2 cellular contexts compared by ENCODE assay signal in the genomic region with DNA sequence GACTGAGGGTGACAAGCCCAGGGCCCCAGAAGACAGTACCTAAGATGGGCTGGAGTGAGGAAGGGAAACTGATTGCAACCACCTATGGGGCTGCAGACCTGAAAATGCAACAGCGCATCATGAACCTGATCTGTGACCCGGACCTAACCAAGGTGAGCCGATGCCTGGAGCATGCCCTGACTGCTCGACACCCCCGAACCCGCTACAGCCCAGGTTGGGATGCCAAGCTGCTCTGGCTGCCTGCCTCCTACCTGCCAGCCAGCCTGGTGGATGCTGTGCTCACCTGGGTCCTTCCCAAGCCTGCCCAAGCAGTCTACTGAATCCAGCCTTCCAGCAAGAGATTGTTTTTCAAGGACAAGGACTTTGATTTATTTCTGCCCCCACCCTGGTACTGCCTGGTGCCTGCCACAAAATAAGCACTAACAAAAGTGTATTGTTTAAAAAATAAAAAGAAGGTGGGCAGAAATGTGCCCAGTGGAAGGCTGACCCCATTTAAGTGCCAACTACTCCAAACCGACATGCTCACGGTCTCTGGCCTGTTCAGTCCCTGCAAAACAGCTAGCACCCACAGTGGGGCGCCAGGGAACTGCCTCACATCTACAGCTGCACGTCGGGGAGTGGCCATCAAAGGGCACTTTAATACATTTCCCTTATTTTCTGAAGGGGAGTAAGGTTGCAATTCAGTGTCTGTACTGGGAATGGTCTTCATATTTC.
TF ChIP-seq lines count a peak whose summit lies in the region.

No MANE protein-coding gene starts in this region.

TF ChIP-seq in GM23338, 12 proteins besides CTCF, POLR2A, EP300 and RAD21 (continues in another document):
- no peak for TF ChIP-seq POLR2AphosphoS5 (IDR thresholded peaks at IDR 0.05; ENCODE audit: low read depth)
- TF ChIP-seq, protein P1, sequence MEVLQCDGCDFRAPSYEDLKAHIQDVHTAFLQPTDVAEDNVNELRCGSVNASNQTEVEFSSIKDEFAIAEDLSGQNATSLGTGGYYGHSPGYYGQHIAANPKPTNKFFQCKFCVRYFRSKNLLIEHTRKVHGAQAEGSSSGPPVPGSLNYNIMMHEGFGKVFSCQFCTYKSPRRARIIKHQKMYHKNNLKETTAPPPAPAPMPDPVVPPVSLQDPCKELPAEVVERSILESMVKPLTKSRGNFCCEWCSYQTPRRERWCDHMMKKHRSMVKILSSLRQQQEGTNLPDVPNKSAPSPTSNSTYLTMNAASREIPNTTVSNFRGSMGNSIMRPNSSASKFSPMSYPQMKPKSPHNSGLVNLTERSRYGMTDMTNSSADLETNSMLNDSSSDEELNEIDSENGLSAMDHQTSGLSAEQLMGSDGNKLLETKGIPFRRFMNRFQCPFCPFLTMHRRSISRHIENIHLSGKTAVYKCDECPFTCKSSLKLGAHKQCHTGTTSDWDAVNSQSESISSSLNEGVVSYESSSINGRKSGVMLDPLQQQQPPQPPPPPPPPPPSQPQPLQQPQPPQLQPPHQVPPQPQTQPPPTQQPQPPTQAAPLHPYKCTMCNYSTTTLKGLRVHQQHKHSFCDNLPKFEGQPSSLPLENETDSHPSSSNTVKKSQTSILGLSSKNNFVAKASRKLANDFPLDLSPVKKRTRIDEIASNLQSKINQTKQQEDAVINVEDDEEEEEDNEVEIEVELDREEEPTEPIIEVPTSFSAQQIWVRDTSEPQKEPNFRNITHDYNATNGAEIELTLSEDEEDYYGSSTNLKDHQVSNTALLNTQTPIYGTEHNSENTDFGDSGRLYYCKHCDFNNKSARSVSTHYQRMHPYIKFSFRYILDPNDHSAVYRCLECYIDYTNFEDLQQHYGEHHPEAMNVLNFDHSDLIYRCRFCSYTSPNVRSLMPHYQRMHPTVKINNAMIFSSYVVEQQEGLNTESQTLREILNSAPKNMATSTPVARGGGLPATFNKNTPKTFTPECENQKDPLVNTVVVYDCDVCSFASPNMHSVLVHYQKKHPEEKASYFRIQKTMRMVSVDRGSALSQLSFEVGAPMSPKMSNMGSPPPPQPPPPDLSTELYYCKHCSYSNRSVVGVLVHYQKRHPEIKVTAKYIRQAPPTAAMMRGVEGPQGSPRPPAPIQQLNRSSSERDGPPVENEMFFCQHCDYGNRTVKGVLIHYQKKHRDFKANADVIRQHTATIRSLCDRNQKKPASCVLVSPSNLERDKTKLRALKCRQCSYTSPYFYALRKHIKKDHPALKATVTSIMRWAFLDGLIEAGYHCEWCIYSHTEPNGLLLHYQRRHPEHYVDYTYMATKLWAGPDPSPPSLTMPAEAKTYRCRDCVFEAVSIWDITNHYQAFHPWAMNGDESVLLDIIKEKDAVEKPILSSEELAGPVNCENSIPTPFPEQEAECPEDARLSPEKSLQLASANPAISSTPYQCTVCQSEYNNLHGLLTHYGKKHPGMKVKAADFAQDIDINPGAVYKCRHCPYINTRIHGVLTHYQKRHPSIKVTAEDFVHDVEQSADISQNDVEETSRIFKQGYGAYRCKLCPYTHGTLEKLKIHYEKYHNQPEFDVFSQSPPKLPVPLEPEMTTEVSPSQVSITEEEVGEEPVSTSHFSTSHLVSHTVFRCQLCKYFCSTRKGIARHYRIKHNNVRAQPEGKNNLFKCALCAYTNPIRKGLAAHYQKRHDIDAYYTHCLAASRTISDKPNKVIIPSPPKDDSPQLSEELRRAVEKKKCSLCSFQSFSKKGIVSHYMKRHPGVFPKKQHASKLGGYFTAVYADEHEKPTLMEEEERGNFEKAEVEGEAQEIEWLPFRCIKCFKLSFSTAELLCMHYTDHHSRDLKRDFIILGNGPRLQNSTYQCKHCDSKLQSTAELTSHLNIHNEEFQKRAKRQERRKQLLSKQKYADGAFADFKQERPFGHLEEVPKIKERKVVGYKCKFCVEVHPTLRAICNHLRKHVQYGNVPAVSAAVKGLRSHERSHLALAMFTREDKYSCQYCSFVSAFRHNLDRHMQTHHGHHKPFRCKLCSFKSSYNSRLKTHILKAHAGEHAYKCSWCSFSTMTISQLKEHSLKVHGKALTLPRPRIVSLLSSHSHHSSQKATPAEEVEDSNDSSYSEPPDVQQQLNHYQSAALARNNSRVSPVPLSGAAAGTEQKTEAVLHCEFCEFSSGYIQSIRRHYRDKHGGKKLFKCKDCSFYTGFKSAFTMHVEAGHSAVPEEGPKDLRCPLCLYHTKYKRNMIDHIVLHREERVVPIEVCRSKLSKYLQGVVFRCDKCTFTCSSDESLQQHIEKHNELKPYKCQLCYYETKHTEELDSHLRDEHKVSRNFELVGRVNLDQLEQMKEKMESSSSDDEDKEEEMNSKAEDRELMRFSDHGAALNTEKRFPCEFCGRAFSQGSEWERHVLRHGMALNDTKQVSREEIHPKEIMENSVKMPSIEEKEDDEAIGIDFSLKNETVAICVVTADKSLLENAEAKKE (CRISPR knock-in tag; IDR thresholded peaks at IDR 0.05) = no peak
- TF ChIP-seq NANOG (IDR thresholded peaks at IDR 0.05; ENCODE audit: borderline replicate concordance) = no peak
- no peak for TF ChIP-seq CREB1 (CRISPR knock-in tag; IDR thresholded peaks at IDR 0.05; ENCODE audit: low read depth)
- TF ChIP-seq EZH2phosphoT487 (IDR thresholded peaks at IDR 0.05; ENCODE audit: unreplicated experiment) = no peak
- TF ChIP-seq, protein P2, sequence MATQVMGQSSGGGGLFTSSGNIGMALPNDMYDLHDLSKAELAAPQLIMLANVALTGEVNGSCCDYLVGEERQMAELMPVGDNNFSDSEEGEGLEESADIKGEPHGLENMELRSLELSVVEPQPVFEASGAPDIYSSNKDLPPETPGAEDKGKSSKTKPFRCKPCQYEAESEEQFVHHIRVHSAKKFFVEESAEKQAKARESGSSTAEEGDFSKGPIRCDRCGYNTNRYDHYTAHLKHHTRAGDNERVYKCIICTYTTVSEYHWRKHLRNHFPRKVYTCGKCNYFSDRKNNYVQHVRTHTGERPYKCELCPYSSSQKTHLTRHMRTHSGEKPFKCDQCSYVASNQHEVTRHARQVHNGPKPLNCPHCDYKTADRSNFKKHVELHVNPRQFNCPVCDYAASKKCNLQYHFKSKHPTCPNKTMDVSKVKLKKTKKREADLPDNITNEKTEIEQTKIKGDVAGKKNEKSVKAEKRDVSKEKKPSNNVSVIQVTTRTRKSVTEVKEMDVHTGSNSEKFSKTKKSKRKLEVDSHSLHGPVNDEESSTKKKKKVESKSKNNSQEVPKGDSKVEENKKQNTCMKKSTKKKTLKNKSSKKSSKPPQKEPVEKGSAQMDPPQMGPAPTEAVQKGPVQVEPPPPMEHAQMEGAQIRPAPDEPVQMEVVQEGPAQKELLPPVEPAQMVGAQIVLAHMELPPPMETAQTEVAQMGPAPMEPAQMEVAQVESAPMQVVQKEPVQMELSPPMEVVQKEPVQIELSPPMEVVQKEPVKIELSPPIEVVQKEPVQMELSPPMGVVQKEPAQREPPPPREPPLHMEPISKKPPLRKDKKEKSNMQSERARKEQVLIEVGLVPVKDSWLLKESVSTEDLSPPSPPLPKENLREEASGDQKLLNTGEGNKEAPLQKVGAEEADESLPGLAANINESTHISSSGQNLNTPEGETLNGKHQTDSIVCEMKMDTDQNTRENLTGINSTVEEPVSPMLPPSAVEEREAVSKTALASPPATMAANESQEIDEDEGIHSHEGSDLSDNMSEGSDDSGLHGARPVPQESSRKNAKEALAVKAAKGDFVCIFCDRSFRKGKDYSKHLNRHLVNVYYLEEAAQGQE (IDR thresholded peaks at IDR 0.05; ENCODE audit: unreplicated experiment) = no peak
- TF ChIP-seq ZNF114 (CRISPR knock-in tag; IDR thresholded peaks at IDR 0.05) = no peak
- TF ChIP-seq EZH2 (IDR thresholded peaks at IDR 0.05; ENCODE audit: low read depth, unreplicated experiment) = no peak
- no peak for TF ChIP-seq STAT1 (IDR thresholded peaks at IDR 0.05; ENCODE audit: unreplicated experiment)
- TF ChIP-seq ZNF331 (CRISPR knock-in tag; IDR thresholded peaks at IDR 0.05; ENCODE audit: low read depth) = no peak
- no peak for TF ChIP-seq JUNB (IDR thresholded peaks at IDR 0.05; ENCODE audit: unreplicated experiment)

TF ChIP-seq in neural cell, 6 proteins besides CTCF, POLR2A, EP300 and RAD21:
- peak; percentile 54 for TF ChIP-seq SMC3 (conservative IDR thresholded peaks at IDR 0.05; ENCODE audit: poor library complexity)
- no peak for TF ChIP-seq EZH2 (IDR thresholded peaks at IDR 0.05; ENCODE audit: borderline replicate concordance, insufficient read depth, low read length, poor library complexity, severe bottlenecking)
TF ChIP-seq in neural cell: peak in this region for 1.
